9 cellular contexts compared by ENCODE assay signal in the genomic region with DNA sequence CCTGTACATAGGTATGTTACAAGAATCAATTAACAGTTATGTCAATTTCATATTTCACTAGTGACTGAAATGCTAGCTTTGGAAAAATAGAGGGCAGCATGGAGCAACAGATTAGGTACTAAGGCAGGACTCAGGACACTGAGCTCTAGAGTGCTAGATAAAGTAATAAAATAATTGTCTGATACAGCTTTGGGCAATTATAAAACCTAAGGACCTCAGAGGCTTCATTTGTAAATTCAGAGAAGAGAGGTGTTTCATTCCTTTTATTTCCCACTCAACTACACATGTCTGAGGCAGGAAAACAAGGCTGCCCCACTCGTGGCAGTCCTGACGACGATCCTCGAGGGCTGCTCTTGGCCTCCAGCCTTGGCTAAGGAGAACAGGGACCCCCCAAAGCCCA.
DNase-seq lines count a peak whose midpoint lies in the region; ATAC-seq, FAIRE-seq and TF ChIP-seq lines count a peak whose summit lies in the region.
"Had no signal": no experiment of that assay in that cellular context is flagged by ENCODE, and none has a peak within 500 bp of the region (broad histone marks: within the 10 kb centered on the region; RNA-seq: fewer than 3 reads in every experiment).

No MANE protein-coding gene starts in this region.

- POLR2A ChIA-PET in A549 (lab: Yijun Ruan, JAX), result interaction anchor here (0.6 to 2.3 kb wide), 3 partner anchors 154 to 339 kb away, joined by 3 to 10 read pairs (median 4); a partner anchor contains a TSS

- intact Hi-C loops in activated CD4-positive, alpha-beta T cell treated with anti-CD3 and anti-CD28 coated beads, Interleukin-2, amount 10 ng/mL, durations not matched to agents 24 days and 14 days (cut with micrococcal nuclease), result loop anchor here (1.0 kb wide), 1 partner anchor 205 kb away; no protein-coding TSS in a partner anchor

- H3K9me3 Mint-ChIP-seq in activated CD4-positive, alpha-beta T cell treated with anti-CD3 and anti-CD28 coated beads, Interleukin-2, amount 10 ng/mL, durations not matched to agents 24 days and 14 days, result no peaks in the 10 kb centered on the region

- peak; percentile 41 to 44 for DNase-seq in A549 (ENCODE audit: low read depth in 1 of 2, low spot score in 1 of 2)
- DNase-seq in epithelial cell of esophagus (ENCODE audit: low read depth), result peak; percentile 38
- no peak for DNase-seq in retinal pigment epithelial cell (ENCODE audit: low read depth)
- no peak for DNase-seq in activated CD4-positive, alpha-beta T cell treated with anti-CD3 and anti-CD28 coated beads, Interleukin-2, amount 10 ng/mL, durations not matched to agents 24 days and 14 days

- H3K4me3 ChIP-seq in A549 (no peak overlapping the region), OCI-LY3 (ENCODE audit: low read length) (no peak overlapping the region), epithelial cell of esophagus (ENCODE audit: low read length) (no peak overlapping the region), retinal pigment epithelial cell (ENCODE audit: low read length) (no peak overlapping the region)

- no peak for TF ChIP-seq EP300 in A549 (IDR thresholded peaks at IDR 0.05)

- H3K4me1 ChIP-seq in A549, result peaks cover 6% of the 10 kb centered on the region; the same call in 1 of the 3 replicates
- no peaks in the 10 kb centered on the region for H3K4me1 ChIP-seq in OCI-LY3 (ENCODE audit: low read length)

- ATAC-seq in A549 (peak; percentile 88 to 92), GM19397 (IDR thresholded peaks at IDR 0.05; ENCODE audit: unreplicated experiment) (no peak), GM21526 (IDR thresholded peaks at IDR 0.05; ENCODE audit: low FRiP score, unreplicated experiment) (no peak)

- no peaks in the 10 kb centered on the region for H3K27me3 Mint-ChIP-seq in activated CD4-positive, alpha-beta T cell treated with anti-CD3 and anti-CD28 coated beads, Interleukin-2, amount 10 ng/mL, durations not matched to agents 24 days and 14 days

- no peak overlapping the region for H3K4me3 Mint-ChIP-seq in activated CD4-positive, alpha-beta T cell treated with anti-CD3 and anti-CD28 coated beads, Interleukin-2, amount 10 ng/mL, durations not matched to agents 24 days and 14 days

- TF ChIP-seq POLR2A in A549 (IDR thresholded peaks at IDR 0.05; ENCODE audit: low read length), result no peak

- H3K4me2 ChIP-seq in A549, result no peak overlapping the region
- H3K4me2 ChIP-seq in OCI-LY3 (ENCODE audit: low read length), result no peak overlapping the region

- peak; percentile 78 for FAIRE-seq in A549 (lab: Jason Lieb, UNC)
- FAIRE-seq: endometrium had no signal

- H3K79me2 ChIP-seq in OCI-LY3 (ENCODE audit: low read length), result no peaks in the 10 kb centered on the region

- H3K36me3 Mint-ChIP-seq in activated CD4-positive, alpha-beta T cell treated with anti-CD3 and anti-CD28 coated beads, Interleukin-2, amount 10 ng/mL, durations not matched to agents 24 days and 14 days (ENCODE audit: low read depth), result peaks cover 12% of the 10 kb centered on the region

- WGBS in A549 (ENCODE audit: missing lambda C conversion rate), result 97% methylated on average over 4 of the region's 4 CpGs

- no peak overlapping the region for H3K27ac Mint-ChIP-seq in activated CD4-positive, alpha-beta T cell treated with anti-CD3 and anti-CD28 coated beads, Interleukin-2, amount 10 ng/mL, durations not matched to agents 24 days and 14 days

- H3K36me3 ChIP-seq in OCI-LY3 (replicated peaks; ENCODE audit: low read depth, low read length), result no peaks in the 10 kb centered on the region

- no peaks in the 10 kb centered on the region for H3K9me3 ChIP-seq in A549
- H3K9me3 ChIP-seq in OCI-LY3 (ENCODE audit: insufficient read depth, low read length), result no peaks in the 10 kb centered on the region

- H4K20me1 ChIP-seq in OCI-LY3 (ENCODE audit: insufficient read depth, low read length), result no peaks in the 10 kb centered on the region

- H3K27ac ChIP-seq in A549 (no peak overlapping the region), OCI-LY3 (ENCODE audit: low read length) (no peak overlapping the region)

- CTCF ChIA-PET in A549 (lab: Yijun Ruan, JAX), result interaction anchor here (0.6 to 3.8 kb wide), 33 partner anchors 10 to 1019 kb away, joined by 3 to 28 read pairs (median 4); a partner anchor contains a TSS

- H3K4me1 Mint-ChIP-seq in activated CD4-positive, alpha-beta T cell treated with anti-CD3 and anti-CD28 coated beads, Interleukin-2, amount 10 ng/mL, durations not matched to agents 24 days and 14 days, result no peaks in the 10 kb centered on the region

- peak; percentile 68 to 72 for TF ChIP-seq RAD21 in A549 (conservative IDR thresholded peaks at IDR 0.05 in 1 of 2, IDR thresholded peaks at IDR 0.05 in 1 of 2)

- no peak overlapping the region for H3K9ac ChIP-seq in OCI-LY3 (ENCODE audit: low read length)

- no peak overlapping the region for H2AFZ ChIP-seq in OCI-LY3 (ENCODE audit: low read depth, low read length)

- H3K27me3 ChIP-seq in OCI-LY3 (ENCODE audit: low read depth, low read length), result no peaks in the 10 kb centered on the region

- peak; percentile 68 for TF ChIP-seq CTCF in A549 (IDR thresholded peaks at IDR 0.05)
- peak; percentile 33 for TF ChIP-seq CTCF in GM12873 (IDR thresholded peaks at IDR 0.05; ENCODE audit: insufficient read depth, low read depth, low read length, missing control alignments)
- peak; percentile 60 for TF ChIP-seq CTCF in OCI-LY3 (IDR thresholded peaks at IDR 0.05; ENCODE audit: low read depth, low read length)
- peak; percentile 59 for TF ChIP-seq CTCF in epithelial cell of esophagus (IDR thresholded peaks at IDR 0.05; ENCODE audit: insufficient read depth, low read depth, low read length, missing control alignments)
- peak; percentile 61 for TF ChIP-seq CTCF in retinal pigment epithelial cell (conservative IDR thresholded peaks at IDR 0.05; ENCODE audit: low read depth, low read length)

TF ChIP-seq in A549, 52 proteins besides CTCF, POLR2A, EP300 and RAD21:
- TF ChIP-seq SMC3 (IDR thresholded peaks at IDR 0.05) (peak; percentile 56), HDAC2 (IDR thresholded peaks at IDR 0.05) (no peak)
TF ChIP-seq in A549: peak in this region for 1.

Comparison
In these comparisons a context has a peak if more than half of its experiments do, and no peak if none do; other contexts are left out.
1. ATAC-seq: peak in A549 (2 of 2); none in GM19397 (single experiment) and GM21526 (single experiment).
2. DNase-seq: peak in A549 (2 of 2) and epithelial cell of esophagus (single experiment); none in retinal pigment epithelial cell (single experiment) and activated CD4-positive, alpha-beta T cell treated with anti-CD3 and anti-CD28 coated beads, Interleukin-2, amount 10 ng/mL, durations not matched to agents 24 days and 14 days (single experiment).
3. Peak in every context shown above with its lines, with median percentiles within 50 percentile points of each other: CTCF ChIP-seq.